ENCODE assay signal across 20 cellular contexts in genomic region chr15:81316267-81316666, GRCh38. TPM values are rescaled to one million over a fixed set of nuclear protein-coding genes. Genes with fewer than 3 reads are reported as not detected.
DNase-seq lines count a peak whose midpoint lies in the region; ATAC-seq and TF ChIP-seq lines count a peak whose summit lies in the region.
"Had no signal": no experiment of that assay in that cellular context is flagged by ENCODE, and none has a peak within 500 bp of the region (broad histone marks: within the 10 kb centered on the region; RNA-seq: fewer than 3 reads in every experiment).

No MANE protein-coding gene starts in this region.

- no TSS peak for BruUV-seq in Caco-2 (replicated peaks; lab: Mats Ljungman, UMichigan)

- no peaks in the 10 kb centered on the region for H3K27me3 ChIP-seq in CD4-positive, alpha-beta memory T cell (ENCODE audit: insufficient read depth, low read length)
- no peaks in the 10 kb centered on the region for H3K27me3 ChIP-seq in Caco-2 (replicated peaks; ENCODE audit: control insufficient read depth, insufficient read depth, low read length)
- H3K27me3 ChIP-seq: heart left ventricle had no signal

- CTCF ChIA-PET in CD4-positive, alpha-beta memory T cell (lab: Charles Lee; ENCODE audit: partially characterized antibody), result interaction anchor here (2.0 kb wide), 1 partner anchor 20 kb away, joined by 4 read pairs; no protein-coding TSS in a partner anchor
- CTCF ChIA-PET in Caco-2 (lab: Charles Lee), result no interaction called here

- POLR2A ChIA-PET in CD4-positive, alpha-beta memory T cell (lab: Charles Lee; ENCODE audit: partially characterized antibody), result interaction anchor here (3.8 to 20.5 kb wide), 2 partner anchors 7 to 19 kb away, joined by 39 to 702 read pairs; no protein-coding TSS in a partner anchor
- POLR2A ChIA-PET in Caco-2 (lab: Charles Lee), result no interaction called here

- no peak overlapping the region for H3K4me3 ChIP-seq in CD4-positive, alpha-beta memory T cell (ENCODE audit: low read length in 2 of 2)
- no peak overlapping the region for H3K4me3 ChIP-seq in Caco-2 (ENCODE audit: low read depth, low read length)
- H3K4me3 ChIP-seq: GM23338, heart left ventricle, prostate gland, skin epidermis had no signal

- H3K4me3 Mint-ChIP-seq in CD14-positive monocyte (no peak overlapping the region), naive B cell (peak overlapping the region in 1 of 8 donors; percentile 20), Caco-2 (ENCODE audit: unreplicated experiment) (no peak overlapping the region)
- H3K4me3 Mint-ChIP-seq in CD4-positive, alpha-beta memory T cell, result peak overlapping the region in 1 of 8 donors; percentile 1
- no peak overlapping the region for H3K4me3 Mint-ChIP-seq in activated T-helper 1 cell treated with anti-CD3 and anti-CD28 coated beads, Interleukin-12 subunit alpha, Interleukin-12 subunit beta, Interleukin-2, Interleukin-4 antibody, amounts not matched to agents 30 ng/mL and 10 ng/mL and 1 ng/mL, durations not matched to agents 14 hours and 24 hours and 36 hours
- H3K4me3 Mint-ChIP-seq: GM23338 had no signal

- peaks cover 9% of the 10 kb centered on the region for H3K36me3 ChIP-seq in CD4-positive, alpha-beta memory T cell (ENCODE audit: insufficient read depth, low read length)
- H3K36me3 ChIP-seq in Caco-2 (ENCODE audit: control insufficient read depth, insufficient read depth, low read length), result no peaks in the 10 kb centered on the region
- H3K36me3 ChIP-seq: prostate gland had no signal

- H3K27me3 Mint-ChIP-seq in CD14-positive monocyte (ENCODE audit: low read depth in 3 of 3), result peaks cover 0 to 4% (median 0%) of the 10 kb centered on the region in 3 donors
- H3K27me3 Mint-ChIP-seq in CD4-positive, alpha-beta memory T cell, result no peaks in the 10 kb centered on the region
- H3K27me3 Mint-ChIP-seq in activated T-helper 1 cell treated with anti-CD3 and anti-CD28 coated beads, Interleukin-12 subunit alpha, Interleukin-12 subunit beta, Interleukin-2, Interleukin-4 antibody, amounts not matched to agents 30 ng/mL and 10 ng/mL and 1 ng/mL, durations not matched to agents 14 hours and 24 hours and 36 hours (ENCODE audit: insufficient read depth), result no peaks in the 10 kb centered on the region
- no peaks in the 10 kb centered on the region for H3K27me3 Mint-ChIP-seq in naive B cell
- no peaks in the 10 kb centered on the region for H3K27me3 Mint-ChIP-seq in Caco-2 (ENCODE audit: insufficient read depth, unreplicated experiment)

- no peak for ATAC-seq in naive B cell (ENCODE audit: low read depth in 2 of 2)
- ATAC-seq in GM21737 (IDR thresholded peaks at IDR 0.05; ENCODE audit: unreplicated experiment), result no peak
- ATAC-seq: GM23338, heart left ventricle had no signal

- intact Hi-C loops in CD14-positive monocyte (cut with micrococcal nuclease) (no loop called here), Caco-2 (cut with micrococcal nuclease; ENCODE audit: unreplicated experiment) (no loop called here)
- intact Hi-C loops in CD4-positive, alpha-beta memory T cell (cut with micrococcal nuclease), result no loop called here
- intact Hi-C loops in activated T-helper 1 cell treated with anti-CD3 and anti-CD28 coated beads, Interleukin-12 subunit alpha, Interleukin-12 subunit beta, Interleukin-2, Interleukin-4 antibody, amounts not matched to agents 30 ng/mL and 10 ng/mL and 1 ng/mL, durations not matched to agents 14 hours and 24 hours and 36 hours (cut with micrococcal nuclease), result no loop called here

- DNase-seq in CD14-positive monocyte (ENCODE audit: low spot score) (no peak), naive B cell (no peak), GM20000 (ENCODE audit: low spot score) (no peak), Caco-2 (no peak)
- DNase-seq in CD4-positive, alpha-beta memory T cell, result no peak
- no peak for DNase-seq in activated T-helper 1 cell treated with anti-CD3 and anti-CD28 coated beads, Interleukin-12 subunit alpha, Interleukin-12 subunit beta, Interleukin-2, Interleukin-4 antibody, amounts not matched to agents 30 ng/mL and 10 ng/mL and 1 ng/mL, durations not matched to agents 14 hours and 24 hours and 36 hours (ENCODE audit: low spot score)
- DNase-seq: activated CD4-positive, alpha-beta T cell treated with anti-CD3 and anti-CD28 coated beads for 48 hours; AML-193; heart left ventricle; NCI-H146; NCI-H524 treated with DMSO at 0.1 percent for 48 hours; trophoblast cell had no signal

- H3K36me3 Mint-ChIP-seq in CD14-positive monocyte (peaks cover 50 to 52% of the 10 kb centered on the region in 2 donors), naive B cell (no peaks in the 10 kb centered on the region), Caco-2 (ENCODE audit: insufficient read depth, unreplicated experiment) (no peaks in the 10 kb centered on the region)
- H3K36me3 Mint-ChIP-seq in CD4-positive, alpha-beta memory T cell, result peaks cover 30 to 57% of the 10 kb centered on the region in 2 donors
- peaks cover 38% of the 10 kb centered on the region for H3K36me3 Mint-ChIP-seq in activated T-helper 1 cell treated with anti-CD3 and anti-CD28 coated beads, Interleukin-12 subunit alpha, Interleukin-12 subunit beta, Interleukin-2, Interleukin-4 antibody, amounts not matched to agents 30 ng/mL and 10 ng/mL and 1 ng/mL, durations not matched to agents 14 hours and 24 hours and 36 hours (ENCODE audit: low read depth)

- H3K4me1 Mint-ChIP-seq in CD14-positive monocyte (peaks cover 42% of the 10 kb centered on the region), naive B cell (peaks cover 69 to 87% (median 82%) of the 10 kb centered on the region in 3 donors), Caco-2 (ENCODE audit: low read depth, unreplicated experiment) (no peaks in the 10 kb centered on the region)
- H3K4me1 Mint-ChIP-seq in CD4-positive, alpha-beta memory T cell, result peaks cover 31 to 55% (median 39%) of the 10 kb centered on the region in 4 donors
- H3K4me1 Mint-ChIP-seq in activated T-helper 1 cell treated with anti-CD3 and anti-CD28 coated beads, Interleukin-12 subunit alpha, Interleukin-12 subunit beta, Interleukin-2, Interleukin-4 antibody, amounts not matched to agents 30 ng/mL and 10 ng/mL and 1 ng/mL, durations not matched to agents 14 hours and 24 hours and 36 hours (ENCODE audit: low read depth), result peaks cover 43% of the 10 kb centered on the region
- H3K4me1 Mint-ChIP-seq: GM23338 had no signal

- peaks cover 32% of the 10 kb centered on the region for H3K4me1 ChIP-seq in CD4-positive, alpha-beta memory T cell (ENCODE audit: insufficient read depth, low read length)
- H3K4me1 ChIP-seq in Caco-2, result no peaks in the 10 kb centered on the region
- H3K4me1 ChIP-seq: prostate gland had no signal

- peak overlapping the region in 4 of 7 donors; percentile 12 to 84 (median 54) for H3K27ac Mint-ChIP-seq in CD14-positive monocyte
- H3K27ac Mint-ChIP-seq in CD4-positive, alpha-beta memory T cell, result peak overlapping the region; percentile 45 to 93 (median 77)
- peak overlapping the region; percentile 2 for H3K27ac Mint-ChIP-seq in activated T-helper 1 cell treated with anti-CD3 and anti-CD28 coated beads, Interleukin-12 subunit alpha, Interleukin-12 subunit beta, Interleukin-2, Interleukin-4 antibody, amounts not matched to agents 30 ng/mL and 10 ng/mL and 1 ng/mL, durations not matched to agents 14 hours and 24 hours and 36 hours
- peak overlapping the region; percentile 92 to 99 (median 96) for H3K27ac Mint-ChIP-seq in naive B cell
- no peak overlapping the region for H3K27ac Mint-ChIP-seq in Caco-2 (ENCODE audit: unreplicated experiment)
- H3K27ac Mint-ChIP-seq: GM23338 had no signal

- no peak overlapping the region for H3K27ac ChIP-seq in CD4-positive, alpha-beta memory T cell (ENCODE audit: low read depth, low read length)
- H3K27ac ChIP-seq: heart left ventricle, HL-60, prostate gland had no signal

- TF ChIP-seq CTCF in CD14-positive monocyte (IDR thresholded peaks at IDR 0.05) (no peak), GM20000 (IDR thresholded peaks at IDR 0.05; ENCODE audit: extremely low read depth, missing control alignments) (no peak), Caco-2 (IDR thresholded peaks at IDR 0.05; ENCODE audit: insufficient read depth in 1 of 2, low read depth in 1 of 2, low read length in 1 of 2, severe bottlenecking in 1 of 2, unreplicated experiment in 1 of 2) (no peak)

- H3K9me3 Mint-ChIP-seq in CD14-positive monocyte (peaks cover 0 to 2% (median 0%) of the 10 kb centered on the region in 7 donors), naive B cell (no peaks in the 10 kb centered on the region), Caco-2 (ENCODE audit: unreplicated experiment) (no peaks in the 10 kb centered on the region)
- no peaks in the 10 kb centered on the region for H3K9me3 Mint-ChIP-seq in CD4-positive, alpha-beta memory T cell
- no peaks in the 10 kb centered on the region for H3K9me3 Mint-ChIP-seq in activated T-helper 1 cell treated with anti-CD3 and anti-CD28 coated beads, Interleukin-12 subunit alpha, Interleukin-12 subunit beta, Interleukin-2, Interleukin-4 antibody, amounts not matched to agents 30 ng/mL and 10 ng/mL and 1 ng/mL, durations not matched to agents 14 hours and 24 hours and 36 hours
- H3K9me3 Mint-ChIP-seq: GM23338 had no signal

- no peaks in the 10 kb centered on the region for H3K9me3 ChIP-seq in CD4-positive, alpha-beta memory T cell (ENCODE audit: control insufficient read depth in 1 of 2, low read length in 2 of 2)
- no peaks in the 10 kb centered on the region for H3K9me3 ChIP-seq in Caco-2
- H3K9me3 ChIP-seq: heart left ventricle, prostate gland had no signal

RNA-seq across cellular contexts. Expression of gene STARD5, which starts 7.7 kb away (rescaled TPM):
- 1 to 10 TPM; 1.5 to 2.5 TPM for polyA plus RNA-seq in CD14-positive monocyte
- total RNA-seq in CD4-positive, alpha-beta memory T cell, result 1 to 10 TPM; 5.0 to 8.0 TPM
- polyA plus RNA-seq in CD4-positive, alpha-beta memory T cell, result 1 to 10 TPM; 1.9 to 3.9 TPM
- 4.5 and 4.6 TPM in 2 replicates for total RNA-seq in activated T-helper 1 cell treated with anti-CD3 and anti-CD28 coated beads, Interleukin-12 subunit alpha, Interleukin-12 subunit beta, Interleukin-2, Interleukin-4 antibody, amounts not matched to agents 30 ng/mL and 10 ng/mL and 1 ng/mL, durations not matched to agents 14 hours and 24 hours and 36 hours
- polyA plus RNA-seq in naive B cell (ENCODE audit: low read depth in 6 of 6), result 1 to 10 TPM; 5.1 to 9.6 (median 7.3) TPM
- 1.0 and 1.3 TPM in 2 replicates for total RNA-seq in Caco-2 (2022)

RNA-seq across cellular contexts. Expression of gene TMC3, which starts 57.7 kb away (rescaled TPM):
- not detected for polyA plus RNA-seq in CD14-positive monocyte
- not detected for total RNA-seq in CD4-positive, alpha-beta memory T cell
- polyA plus RNA-seq in CD4-positive, alpha-beta memory T cell, result under 1 TPM in 1 of 2 donors, not detected in 1; 0.05 TPM
- not detected in 2 replicates for total RNA-seq in activated T-helper 1 cell treated with anti-CD3 and anti-CD28 coated beads, Interleukin-12 subunit alpha, Interleukin-12 subunit beta, Interleukin-2, Interleukin-4 antibody, amounts not matched to agents 30 ng/mL and 10 ng/mL and 1 ng/mL, durations not matched to agents 14 hours and 24 hours and 36 hours
- not detected for polyA plus RNA-seq in naive B cell (ENCODE audit: low read depth in 6 of 6)
- not detected in 2 replicates for total RNA-seq in Caco-2 (2022)
- total RNA-seq: dermis microvascular lymphatic vessel endothelial cell, GM23338, left lobe of liver, M059J had no signal
- polyA plus RNA-seq: heart left ventricle had no signal
